ENCODE assay signal across 27 cellular contexts in genomic region chr3:44867421-44868111, GRCh38.
"Had no signal": no experiment of that assay in that cellular context is flagged by ENCODE, and none has a peak within 500 bp of the region (broad histone marks: within the 10 kb centered on the region; RNA-seq: fewer than 3 reads in every experiment).

No MANE protein-coding gene starts in this region.

- DNase-seq: activated CD4-positive, alpha-beta memory T cell treated with anti-CD3 and anti-CD28 coated beads, Interleukin-2, amount 10 ng/mL, durations not matched to agents 7 days and 5 days; activated CD4-positive, alpha-beta T cell treated with anti-CD3 and anti-CD28 coated beads for 1 hour; activated CD4-positive, alpha-beta T cell treated with anti-CD3 and anti-CD28 coated beads, Interleukin-2, amount 10 ng/mL, durations not matched to agents 7 days and 5 days; activated CD8-positive, alpha-beta memory T cell treated with anti-CD3 and anti-CD28 coated beads, Interleukin-2, amount 50 U/mL, for 48 hours; activated gamma-delta T cell; activated naive CD4-positive, alpha-beta T cell treated with anti-CD3 and anti-CD28 coated beads, Interleukin-2, amount 50 U/mL, for 16 hours; anterior cingulate cortex; colonic mucosa; effector CD8-positive, alpha-beta T cell; gastrocnemius medialis; glutamatergic neuron; left lung; mesendoderm; nephron progenitor cell; ovary; stimulated activated CD4-positive, alpha-beta T cell treated with anti-CD3 and anti-CD28 coated beads, Interleukin-4, amount 100 ng/mL, for 24 hours; stimulated activated naive B cell treated with anti-CD40 and anti-IgM and Interleukin-4, amounts not matched to agents 10 μg/mL and 1 μg/mL and 100 μg/mL, for 72 hours; stomach; T-helper 2 cell; thyroid gland; upper lobe of left lung had no signal

- H3K27ac Mint-ChIP-seq: activated CD4-positive, alpha-beta memory T cell treated with anti-CD3 and anti-CD28 coated beads, Interleukin-2, amount 10 ng/mL, durations not matched to agents 7 days and 5 days; WTC11 had no signal

- H3K27ac ChIP-seq: colonic mucosa, gastrocnemius medialis, left lung, ovary, skin epidermis, stomach, thyroid gland, upper lobe of left lung, vagina had no signal

- H3K4me1 ChIP-seq: colonic mucosa had no signal

- H3K4me3 Mint-ChIP-seq: activated CD4-positive, alpha-beta memory T cell treated with anti-CD3 and anti-CD28 coated beads, Interleukin-2, amount 10 ng/mL, durations not matched to agents 7 days and 5 days; activated CD4-positive, alpha-beta T cell treated with anti-CD3 and anti-CD28 coated beads, Interleukin-2, amount 10 ng/mL, durations not matched to agents 7 days and 5 days; nephron progenitor cell; stimulated activated naive B cell treated with anti-CD40 and anti-IgM and Interleukin-4, amounts not matched to agents 10 μg/mL and 1 μg/mL and 100 μg/mL, for 72 hours; WTC11 had no signal

- H3K27me3 Mint-ChIP-seq: activated CD4-positive, alpha-beta memory T cell treated with anti-CD3 and anti-CD28 coated beads, Interleukin-2, amount 10 ng/mL, durations not matched to agents 7 days and 5 days; activated CD4-positive, alpha-beta T cell treated with anti-CD3 and anti-CD28 coated beads, Interleukin-2, amount 10 ng/mL, durations not matched to agents 7 days and 5 days; progenitor cell of endocrine pancreas; stimulated activated naive B cell treated with anti-CD40 and anti-IgM and Interleukin-4, amounts not matched to agents 10 μg/mL and 1 μg/mL and 100 μg/mL, for 72 hours had no signal

- H3K27me3 ChIP-seq: colonic mucosa, gastrocnemius medialis, left lung, ovary, stomach, thyroid gland, upper lobe of left lung, vagina had no signal

- H3K36me3 ChIP-seq: colonic mucosa, gastrocnemius medialis, left lung, ovary, thyroid gland, upper lobe of left lung, vagina had no signal

- ATAC-seq: gastrocnemius medialis; left lung; sciatic nerve; stimulated activated naive B cell treated with anti-CD40 and anti-IgM and Interleukin-4, amounts not matched to agents 10 μg/mL and 1 μg/mL and 100 μg/mL, for 72 hours; WTC11 had no signal

- H3K9me3 Mint-ChIP-seq: activated CD4-positive, alpha-beta memory T cell treated with anti-CD3 and anti-CD28 coated beads, Interleukin-2, amount 10 ng/mL, durations not matched to agents 7 days and 5 days had no signal

- H3K4me3 ChIP-seq: colonic mucosa, gastrocnemius medialis, left lung, lung, ovary, skin epidermis, stomach, thyroid gland, upper lobe of left lung, vagina had no signal
